ENCODE assay signal across 27 cellular contexts in the genomic region with DNA sequence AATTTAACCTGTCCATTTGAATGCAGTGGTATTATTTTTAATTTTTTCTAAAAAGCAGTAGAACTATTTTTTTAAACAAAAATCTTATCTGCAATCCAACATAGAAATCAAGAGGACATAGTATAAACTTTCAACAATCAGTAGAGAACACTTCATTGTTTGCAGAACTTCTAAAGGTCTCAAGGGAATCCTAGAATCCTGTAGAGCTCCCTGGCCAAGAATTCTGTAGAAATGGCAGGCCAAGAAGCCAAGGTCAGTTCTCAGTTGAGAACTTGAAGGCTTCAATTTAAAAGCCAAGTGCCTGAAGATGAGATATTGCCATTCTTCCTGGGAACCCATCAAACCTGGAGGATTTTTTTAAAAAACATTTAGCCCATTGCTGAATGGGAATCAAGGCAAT.
"Had no signal": no experiment of that assay in that cellular context is flagged by ENCODE, and none has a peak within 500 bp of the region (broad histone marks: within the 10 kb centered on the region; RNA-seq: fewer than 3 reads in every experiment).

No MANE protein-coding gene starts in this region.

- H3K4me3 ChIP-seq: colonic mucosa, esophagus squamous epithelium, gastroesophageal sphincter had no signal

- ATAC-seq: activated CD4-positive, CD25-positive, alpha-beta regulatory T cell treated with anti-CD3 and anti-CD28 coated beads, Interleukin-2, amount 50 U/mL, for 24 hours; activated CD8-positive, alpha-beta T cell treated with anti-CD3 and anti-CD28 coated beads for 36 hours; activated T-cell treated with anti-CD3 and anti-CD28 coated beads, Interleukin-2, amount 50 U/mL, for 4 hours; activated T-helper 17 cell treated with anti-CD3 and anti-CD28 coated beads, Interleukin-2, amount 50 U/mL, for 72 hours; gastroesophageal sphincter; T-helper 17 cell had no signal

- DNase-seq: activated B cell treated with CpG ODN at 0.5 μM for 24 hours; activated CD4-positive, alpha-beta T cell treated with anti-CD3 and anti-CD28 coated beads for 48 hours; activated CD4-positive, alpha-beta T cell treated with anti-CD3 and anti-CD28 coated beads, Interleukin-2, amount 50 U/mL, for 1 hour; activated CD4-positive, alpha-beta T cell treated with anti-CD3 and anti-CD28 coated beads, Interleukin-2, amount 50 U/mL, for 48 hours; activated CD8-positive, alpha-beta memory T cell treated with anti-CD3 and anti-CD28 coated beads for 24 hours; activated CD8-positive, alpha-beta T cell treated with anti-CD3 and anti-CD28 coated beads for 36 hours; activated effector memory CD4-positive, alpha-beta T cell treated with Interleukin-2 at 50 U/mL for 16 hours; activated gamma-delta T cell treated with Interleukin-2 at 50 U/mL for 16 hours; activated naive CD4-positive, alpha-beta T cell treated with anti-CD3 and anti-CD28 coated beads, Interleukin-2, amount 50 U/mL, for 16 hours; activated naive CD4-positive, alpha-beta T cell treated with Interleukin-2 at 50 U/mL for 16 hours; activated T-cell treated with anti-CD3 and anti-CD28 coated beads, Interleukin-2, amount 50 U/mL, for 4 hours; amniotic stem cell; anterior cingulate cortex; brain microvascular endothelial cell; caudate nucleus; colonic mucosa; effector CD8-positive, alpha-beta T cell; esophagus squamous epithelium; foreskin melanocyte; SW 1271; T-helper 1 cell; T-helper 17 cell; T1000; WERI-Rb-1 had no signal
